28 cellular contexts compared by ENCODE assay signal in the genomic region with DNA sequence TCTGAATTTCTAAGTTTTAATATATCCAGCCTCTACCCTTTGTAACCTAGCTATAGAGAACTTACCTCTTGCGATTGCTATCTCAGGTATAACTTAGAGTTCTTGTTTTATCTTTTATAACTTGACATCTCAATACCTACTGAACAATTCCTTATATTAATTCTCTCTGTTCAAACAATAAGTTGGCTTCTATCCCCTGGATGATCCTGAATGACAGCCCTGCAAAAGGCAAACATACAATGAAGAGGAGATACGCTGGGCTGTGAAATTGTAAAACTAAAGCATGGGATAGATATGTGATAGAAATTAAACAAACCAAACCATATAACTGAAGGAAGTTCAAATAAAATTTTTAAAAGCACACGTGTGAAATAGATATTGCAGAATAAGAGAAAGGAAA.
"Had no signal": no experiment of that assay in that cellular context is flagged by ENCODE, and none has a peak within 500 bp of the region (broad histone marks: within the 10 kb centered on the region; RNA-seq: fewer than 3 reads in every experiment).

No MANE protein-coding gene starts in this region.

- H3K9me3 Mint-ChIP-seq: type B pancreatic cell had no signal

- H3K27ac Mint-ChIP-seq: stimulated activated effector memory CD8-positive, alpha-beta T cell treated with anti-CD3 and anti-CD28 coated beads, Interleukin-12 subunit alpha, Interleukin-12 subunit beta, amount 100 ng/mL, for 72 hours; stimulated activated memory B cell treated with anti-CD40 and anti-IgM and Interleukin-4, amounts not matched to agents 10 μg/mL and 1 μg/mL and 100 μg/mL, for 72 hours; stimulated activated naive B cell treated with anti-CD40 and anti-IgM and Interleukin-4, amounts not matched to agents 10 μg/mL and 1 μg/mL and 100 μg/mL, for 72 hours; stimulated activated naive CD8-positive, alpha-beta T cell treated with anti-CD3 and anti-CD28 coated beads, Interleukin-15, amount 100 ng/mL, for 72 hours; stimulated activated naive CD8-positive, alpha-beta T cell treated with anti-CD3 and anti-CD28 coated beads, Interleukin-15, Interleukin-2, amounts not matched to agents 100 ng/mL and 50 ng/mL, for 24 hours; type B pancreatic cell had no signal

- H3K4me1 Mint-ChIP-seq: stimulated activated effector memory CD8-positive, alpha-beta T cell treated with anti-CD3 and anti-CD28 coated beads, Interleukin-12 subunit alpha, Interleukin-12 subunit beta, amount 100 ng/mL, for 72 hours; stimulated activated memory B cell treated with anti-CD40 and anti-IgM and Interleukin-4, amounts not matched to agents 10 μg/mL and 1 μg/mL and 100 μg/mL, for 72 hours; stimulated activated naive B cell treated with anti-CD40 and anti-IgM and Interleukin-4, amounts not matched to agents 10 μg/mL and 1 μg/mL and 100 μg/mL, for 72 hours; stimulated activated naive CD8-positive, alpha-beta T cell treated with anti-CD3 and anti-CD28 coated beads, Interleukin-15, amount 100 ng/mL, for 72 hours had no signal

- H3K4me3 ChIP-seq: stomach, suprapubic skin, testis, thoracic aorta, thyroid gland, tibial artery, tibial nerve, transverse colon, upper lobe of left lung, upper lobe of right lung, uterus, vagina had no signal

- H3K36me3 Mint-ChIP-seq: stimulated activated effector memory CD8-positive, alpha-beta T cell treated with anti-CD3 and anti-CD28 coated beads, Interleukin-12 subunit alpha, Interleukin-12 subunit beta, amount 100 ng/mL, for 72 hours; stimulated activated memory B cell treated with anti-CD40 and anti-IgM and Interleukin-4, amounts not matched to agents 10 μg/mL and 1 μg/mL and 100 μg/mL, for 72 hours; stimulated activated naive B cell treated with anti-CD40 and anti-IgM and Interleukin-4, amounts not matched to agents 10 μg/mL and 1 μg/mL and 100 μg/mL, for 72 hours; type B pancreatic cell had no signal

- H3K4me1 ChIP-seq: stomach, suprapubic skin, testis, thyroid gland, tibial artery, tibial nerve, transverse colon, upper lobe of left lung, upper lobe of right lung, uterus, vagina had no signal

- H3K4me3 Mint-ChIP-seq: stimulated activated effector memory CD8-positive, alpha-beta T cell treated with anti-CD3 and anti-CD28 coated beads, Interleukin-12 subunit alpha, Interleukin-12 subunit beta, amount 100 ng/mL, for 72 hours; stimulated activated memory B cell treated with anti-CD40 and anti-IgM and Interleukin-4, amounts not matched to agents 10 μg/mL and 1 μg/mL and 100 μg/mL, for 72 hours; stimulated activated naive B cell treated with anti-CD40 and anti-IgM and Interleukin-4, amounts not matched to agents 10 μg/mL and 1 μg/mL and 100 μg/mL, for 72 hours; stimulated activated naive CD8-positive, alpha-beta T cell treated with anti-CD3 and anti-CD28 coated beads, Interleukin-15, amount 100 ng/mL, for 72 hours; stimulated activated naive CD8-positive, alpha-beta T cell treated with anti-CD3 and anti-CD28 coated beads, Interleukin-15, Interleukin-2, amounts not matched to agents 100 ng/mL and 50 ng/mL, for 24 hours; type B pancreatic cell had no signal

- H3K27me3 Mint-ChIP-seq: stimulated activated memory B cell treated with anti-CD40 and anti-IgM and Interleukin-4, amounts not matched to agents 10 μg/mL and 1 μg/mL and 100 μg/mL, for 72 hours; stimulated activated naive B cell treated with anti-CD40 and anti-IgM and Interleukin-4, amounts not matched to agents 10 μg/mL and 1 μg/mL and 100 μg/mL, for 72 hours; stimulated activated naive CD8-positive, alpha-beta T cell treated with anti-CD3 and anti-CD28 coated beads, Interleukin-15, amount 100 ng/mL, for 72 hours; stimulated activated naive CD8-positive, alpha-beta T cell treated with anti-CD3 and anti-CD28 coated beads, Interleukin-15, Interleukin-2, amounts not matched to agents 100 ng/mL and 50 ng/mL, for 24 hours; type B pancreatic cell had no signal

- H3K36me3 ChIP-seq: stomach, suprapubic skin, thoracic aorta, thyroid gland, tibial artery, tibial nerve, transverse colon, upper lobe of left lung, upper lobe of right lung, uterus, vagina had no signal

- H3K9me3 ChIP-seq: stomach, suprapubic skin, testis, thoracic aorta, thyroid gland, tibial artery, tibial nerve, transverse colon, upper lobe of left lung, upper lobe of right lung, uterus, vagina had no signal

- DNase-seq: stimulated activated CD4-positive, alpha-beta T cell treated with anti-CD3 and anti-CD28 coated beads, Interleukin-2, amount 100 ng/mL, for 48 hours; stimulated activated CD4-positive, alpha-beta T cell treated with anti-CD3 and anti-CD28 coated beads, Interleukin-4, amount 100 ng/mL, for 1 hour; stimulated activated CD4-positive, alpha-beta T cell treated with anti-CD3 and anti-CD28 coated beads, Interleukin-4, amount 100 ng/mL, for 24 hours; stimulated activated CD4-positive, alpha-beta T cell treated with anti-CD3 and anti-CD28 coated beads, Interleukin-4, amount 100 ng/mL, for 4 hours; stimulated activated CD8-positive, alpha-beta memory T cell treated with anti-CD3 and anti-CD28 coated beads, Interleukin-4, amount 100 ng/mL, for 48 hours; stimulated activated naive B cell treated with anti-CD40 and anti-IgM and Interleukin-4, amounts not matched to agents 10 μg/mL and 1 μg/mL and 100 μg/mL, for 72 hours; stimulated activated naive CD4-positive, alpha-beta T cell; stimulated activated naive CD4-positive, alpha-beta T cell treated with Interleukin-2 at 50 U/mL for 16 hours; stimulated activated naive CD8-positive, alpha-beta T cell treated with anti-CD3 and anti-CD28 coated beads, Interleukin-15, amount 100 ng/mL, for 72 hours; stimulated activated naive CD8-positive, alpha-beta T cell treated with anti-CD3 and anti-CD28 coated beads, Interleukin-15, Interleukin-2, amounts not matched to agents 100 U/mL and 50 U/mL, for 24 hours; stomach; substantia nigra; testis; thyroid gland; tibial artery; transverse colon; trophoblast cell; upper lobe of left lung; upper lobe of right lung; uterus had no signal

- H3K27me3 ChIP-seq: stomach, suprapubic skin, testis, thyroid gland, tibial artery, tibial nerve, transverse colon, upper lobe of left lung, upper lobe of right lung, uterus, vagina had no signal

- H3K27ac ChIP-seq: stomach, suprapubic skin, testis, thoracic aorta, thyroid gland, tibial artery, tibial nerve, transverse colon, upper lobe of left lung, upper lobe of right lung, uterus, vagina had no signal
